In genomic region chr18:48733854-48734253, GRCh38 we compare ENCODE assay signal across 20 cellular contexts.
DNase-seq lines count a peak whose midpoint lies in the region; FAIRE-seq and TF ChIP-seq lines count a peak whose summit lies in the region.
"Had no signal": no experiment of that assay in that cellular context is flagged by ENCODE, and none has a peak within 500 bp of the region (broad histone marks: within the 10 kb centered on the region; RNA-seq: fewer than 3 reads in every experiment).

No MANE protein-coding gene starts in this region.

- H3K27ac ChIP-seq in RWPE1 (peak overlapping the region; percentile 47), H1 (ENCODE audit: low read depth, low read length) (no peak overlapping the region), temporal lobe (ENCODE audit: low read depth, low read length) (peak overlapping the region; percentile 23)
- H3K27ac ChIP-seq: cardiac muscle cell, KMS-11 had no signal

- TF ChIP-seq EP300 in H1 (IDR thresholded peaks at IDR 0.05; ENCODE audit: borderline replicate concordance in 1 of 2, low read depth in 2 of 2, low read length in 2 of 2) = no peak

- no peak overlapping the region for H4K8ac ChIP-seq in H1 (ENCODE audit: extremely low read depth, insufficient read depth, low read length)

- no peaks in the 10 kb centered on the region for H3K23me2 ChIP-seq in H1 (ENCODE audit: low read depth, low read length)

- TF ChIP-seq POLR2A in H1 (IDR thresholded peaks at IDR 0.05; ENCODE audit: control extremely low read depth in 1 of 2, low read depth in 2 of 2, low read length in 2 of 2) = no peak

- TF ChIP-seq CTCF in RWPE1 (conservative IDR thresholded peaks at IDR 0.05; ENCODE audit: low read depth) = no peak
- no peak for TF ChIP-seq CTCF in H1 (IDR thresholded peaks at IDR 0.05; ENCODE audit: control extremely low read depth in 1 of 3, insufficient read depth in 1 of 3, low read depth in 1 of 3, low read length in 3 of 3)
- TF ChIP-seq CTCF in CD14-positive monocyte (IDR thresholded peaks at IDR 0.05) = no peak

- H3K4me1 Mint-ChIP-seq in CD14-positive monocyte = peaks cover 37% of the 10 kb centered on the region

- H4K5ac ChIP-seq in H1 (ENCODE audit: insufficient read length, low read depth, low read length) = no peak overlapping the region

- H3K18ac ChIP-seq in H1 (ENCODE audit: extremely low read depth, low read length) = no peak overlapping the region

- CTCF ChIA-PET in RWPE1 (lab: Yijun Ruan, JAX) (no interaction called here), H1 (lab: Charles Lee; ENCODE audit: partially characterized antibody) (interaction anchor here (0.6 to 2.0 kb wide), 10 partner anchors 18 to 781 kb away, joined by 3 to 8 read pairs (median 4); no protein-coding TSS in a partner anchor)

- H4K20me1 ChIP-seq in H1 (replicated peaks in 1 of 2; ENCODE audit: control insufficient read depth in 1 of 2, insufficient read depth in 2 of 2, low read length in 2 of 2) = peaks cover 0 to 5% of the 10 kb centered on the region in 2 experiments

- H3K9me3 Mint-ChIP-seq in CD14-positive monocyte = no peaks in the 10 kb centered on the region
- H3K9me3 Mint-ChIP-seq: activated naive CD4-positive, alpha-beta T cell treated with anti-CD3 and anti-CD28 coated beads, Interleukin-2, amount 50 U/mL, for 24 hours; immature natural killer cell had no signal

- DNase-seq in RWPE1 (ENCODE audit: low spot score) (no peak), H1 (ENCODE audit: low read depth in 1 of 2, low spot score in 2 of 2) (no peak), medulla oblongata (ENCODE audit: extremely low spot score) (peak; percentile 77), NCI-H2196 (lab: John Stamatoyannopoulos, UW; ENCODE audit: unreplicated experiment) (no peak), SK-N-DZ (ENCODE audit: low spot score) (no peak), T-helper 1 cell (no peak), CD14-positive monocyte (ENCODE audit: low spot score) (no peak)
- DNase-seq: activated CD4-positive, alpha-beta T cell treated with anti-CD3 and anti-CD28 coated beads for 48 hours; activated T-cell treated with anti-CD3 and anti-CD28 coated beads for 4 hours; DMS153; foreskin melanocyte; immature natural killer cell; NCI-H1436 treated with DMSO at 0.1 percent for 48 hours; NCI-H345; SK-N-SH had no signal

- POLR2A ChIA-PET in RWPE1 (lab: Yijun Ruan, JAX; ENCODE audit: low non-redundant PET) = no interaction called here
- POLR2A ChIA-PET in H1 (lab: Charles Lee; ENCODE audit: partially characterized antibody) = no interaction called here

- no peaks in the 10 kb centered on the region for H3K79me2 ChIP-seq in H1 (ENCODE audit: control insufficient read depth in 1 of 2, insufficient read depth in 2 of 2, low read length in 2 of 2)

- H2BK5ac ChIP-seq in H1 (ENCODE audit: low read depth, low read length) = no peak overlapping the region; the same call in 1 of the 2 replicates

- 79% methylated on average over 7 of the region's 7 CpGs; no CpG with 5 or more reads in 1 of the 2 experiments for WGBS in H1 (ENCODE audit: extremely low coverage in 1 of 2, insufficient coverage in 1 of 2, insufficient read length in 1 of 2, insufficient replicate concordance in 2 of 2, low coverage in 1 of 2, low lambda C conversion rate in 2 of 2, missing lambda C conversion rate in 1 of 2), 2 experiments

- no peak overlapping the region for H2BK15ac ChIP-seq in H1 (ENCODE audit: low read length)

- H2BK20ac ChIP-seq in H1 (ENCODE audit: low read length) = no peak overlapping the region

- H3K56ac ChIP-seq in H1 (replicated peaks; ENCODE audit: insufficient read length, low read depth, low read length) = no peak overlapping the region

- no peak overlapping the region for H3K4me3 Mint-ChIP-seq in CD14-positive monocyte
- H3K4me3 Mint-ChIP-seq: activated naive CD4-positive, alpha-beta T cell treated with anti-CD3 and anti-CD28 coated beads, Interleukin-2, amount 50 U/mL, for 24 hours; immature natural killer cell had no signal

- no peaks in the 10 kb centered on the region for H3K79me1 ChIP-seq in H1 (ENCODE audit: low read depth, low read length)

- no peak overlapping the region for H3K4me3 ChIP-seq in H1 (ENCODE audit: extremely low read depth in 1 of 4, insufficient read depth in 2 of 4, low read depth in 3 of 4, low read length in 4 of 4)
- H3K4me3 ChIP-seq: cardiac muscle cell had no signal

- H4K91ac ChIP-seq in H1 (replicated peaks; ENCODE audit: insufficient read length, low read length) = no peak overlapping the region

- H3K4me1 ChIP-seq in H1 (replicated peaks in 1 of 4; ENCODE audit: control insufficient read depth in 3 of 4, insufficient read depth in 4 of 4, low read length in 3 of 4) = peaks cover 0 to 6% (median 1%) of the 10 kb centered on the region in 4 experiments; a peak in 2 of 7 replicates

- H3K27me3 Mint-ChIP-seq in CD14-positive monocyte (ENCODE audit: low read depth in 3 of 3) = peaks cover 0 to 8% (median 0%) of the 10 kb centered on the region in 3 donors
- H3K27me3 Mint-ChIP-seq: activated naive CD4-positive, alpha-beta T cell treated with anti-CD3 and anti-CD28 coated beads, Interleukin-2, amount 50 U/mL, for 24 hours; progenitor cell of endocrine pancreas had no signal

- no peaks in the 10 kb centered on the region for H3K27me3 ChIP-seq in H1 (replicated peaks in 1 of 4; ENCODE audit: control insufficient read depth in 3 of 4, extremely low read depth in 1 of 4, insufficient read depth in 3 of 4, low read length in 3 of 4)
- H3K27me3 ChIP-seq: cardiac muscle cell had no signal

- FAIRE-seq in H1 (lab: Jason Lieb, UNC) = no peak

- no peak overlapping the region for H3K9ac ChIP-seq in H1 (replicated peaks in 1 of 4; ENCODE audit: extremely low read depth in 1 of 4, low read depth in 3 of 4, low read length in 3 of 4)
- H3K9ac ChIP-seq: KMS-11, SK-N-SH had no signal

- H3K4me2 ChIP-seq in H1 (ENCODE audit: insufficient read depth in 1 of 2, low read depth in 2 of 2, low read length in 2 of 2) = no peak overlapping the region
- H3K4me2 ChIP-seq: KMS-11, SK-N-SH had no signal

- no peaks in the 10 kb centered on the region for H3K9me3 ChIP-seq in H1 (ENCODE audit: insufficient read depth in 2 of 2, low read depth in 1 of 2, low read length in 1 of 2)
- H3K9me3 ChIP-seq: SK-N-SH had no signal

- peak overlapping the region in 1 of 7 donors; percentile 24 for H3K27ac Mint-ChIP-seq in CD14-positive monocyte
- H3K27ac Mint-ChIP-seq: activated naive CD4-positive, alpha-beta T cell treated with anti-CD3 and anti-CD28 coated beads, Interleukin-2, amount 50 U/mL, for 24 hours; immature natural killer cell; progenitor cell of endocrine pancreas had no signal

- H2AFZ ChIP-seq in H1 (ENCODE audit: low read length) = no peak overlapping the region

- no peaks in the 10 kb centered on the region for H3K36me3 ChIP-seq in H1 (ENCODE audit: control insufficient read depth in 2 of 4, insufficient read depth in 4 of 4, low read length in 3 of 4)
- H3K36me3 ChIP-seq: cardiac muscle cell had no signal

- no peak for TF ChIP-seq RAD21 in H1 (IDR thresholded peaks at IDR 0.05 in 1 of 2, conservative IDR thresholded peaks at IDR 0.05 in 1 of 2; ENCODE audit: low read depth in 2 of 2, low read length in 2 of 2)

- no peak overlapping the region for H3K4ac ChIP-seq in H1 (replicated peaks; ENCODE audit: insufficient read length, low read depth, low read length)

- intact Hi-C loops in CD14-positive monocyte (cut with micrococcal nuclease) = no loop called here

- no peak overlapping the region for H3K14ac ChIP-seq in H1 (ENCODE audit: insufficient read length)

- no peak overlapping the region for H3K23ac ChIP-seq in H1 (ENCODE audit: insufficient read length)

- H2BK120ac ChIP-seq in H1 (replicated peaks; ENCODE audit: low read depth, low read length) = no peak overlapping the region

- H2BK12ac ChIP-seq in H1 (ENCODE audit: low read depth, low read length) = 0 out of 2 replicates have a peak overlapping the region, but pooled peaks have one; percentile 27

- H3K36me3 Mint-ChIP-seq in CD14-positive monocyte = peaks cover 12 to 17% of the 10 kb centered on the region in 2 donors
- H3K36me3 Mint-ChIP-seq: activated naive CD4-positive, alpha-beta T cell treated with anti-CD3 and anti-CD28 coated beads, Interleukin-2, amount 50 U/mL, for 24 hours; immature natural killer cell had no signal

- H2AK5ac ChIP-seq in H1 (ENCODE audit: low read depth, low read length) = no peak overlapping the region

TF ChIP-seq in H1, 55 proteins besides CTCF, POLR2A, EP300 and RAD21:
- TF ChIP-seq SP1 (IDR thresholded peaks at IDR 0.05; ENCODE audit: low read depth, low read length) = no peak
- no peak for TF ChIP-seq ZNF274 (IDR thresholded peaks at IDR 0.05; ENCODE audit: borderline replicate concordance, extremely low read depth, low read length)
- TF ChIP-seq GTF2F1 (IDR thresholded peaks at IDR 0.05; ENCODE audit: borderline replicate concordance, low read depth, low read length) = no peak
- no peak for TF ChIP-seq EZH2 (IDR thresholded peaks at IDR 0.05; ENCODE audit: low read depth, low read length, severe bottlenecking)
- no peak for TF ChIP-seq TCF12 (IDR thresholded peaks at IDR 0.05; ENCODE audit: low read depth, low read length)
- no peak for TF ChIP-seq RXRA (IDR thresholded peaks at IDR 0.05; ENCODE audit: insufficient read depth, low read depth, low read length)
- no peak for TF ChIP-seq GABPA (IDR thresholded peaks at IDR 0.05; ENCODE audit: borderline replicate concordance, insufficient read depth, low read length)
- TF ChIP-seq SIN3A (conservative IDR thresholded peaks at IDR 0.05 in 1 of 2, IDR thresholded peaks at IDR 0.05 in 1 of 2; ENCODE audit: low read depth in 1 of 2, low read length in 2 of 2) = no peak
- no peak for TF ChIP-seq SUZ12 (IDR thresholded peaks at IDR 0.05; ENCODE audit: low read length)
- no peak for TF ChIP-seq ATF2 (IDR thresholded peaks at IDR 0.05; ENCODE audit: low read length)
- no peak for TF ChIP-seq KDM5A (IDR thresholded peaks at IDR 0.05; ENCODE audit: low read length)
- TF ChIP-seq CHD2 (IDR thresholded peaks at IDR 0.05; ENCODE audit: low read length) = no peak
- TF ChIP-seq CBX8 (IDR thresholded peaks at IDR 0.05; ENCODE audit: borderline replicate concordance, low read depth, low read length) = no peak
TF ChIP-seq in H1: peak in this region for 0.
